In the genomic region with DNA sequence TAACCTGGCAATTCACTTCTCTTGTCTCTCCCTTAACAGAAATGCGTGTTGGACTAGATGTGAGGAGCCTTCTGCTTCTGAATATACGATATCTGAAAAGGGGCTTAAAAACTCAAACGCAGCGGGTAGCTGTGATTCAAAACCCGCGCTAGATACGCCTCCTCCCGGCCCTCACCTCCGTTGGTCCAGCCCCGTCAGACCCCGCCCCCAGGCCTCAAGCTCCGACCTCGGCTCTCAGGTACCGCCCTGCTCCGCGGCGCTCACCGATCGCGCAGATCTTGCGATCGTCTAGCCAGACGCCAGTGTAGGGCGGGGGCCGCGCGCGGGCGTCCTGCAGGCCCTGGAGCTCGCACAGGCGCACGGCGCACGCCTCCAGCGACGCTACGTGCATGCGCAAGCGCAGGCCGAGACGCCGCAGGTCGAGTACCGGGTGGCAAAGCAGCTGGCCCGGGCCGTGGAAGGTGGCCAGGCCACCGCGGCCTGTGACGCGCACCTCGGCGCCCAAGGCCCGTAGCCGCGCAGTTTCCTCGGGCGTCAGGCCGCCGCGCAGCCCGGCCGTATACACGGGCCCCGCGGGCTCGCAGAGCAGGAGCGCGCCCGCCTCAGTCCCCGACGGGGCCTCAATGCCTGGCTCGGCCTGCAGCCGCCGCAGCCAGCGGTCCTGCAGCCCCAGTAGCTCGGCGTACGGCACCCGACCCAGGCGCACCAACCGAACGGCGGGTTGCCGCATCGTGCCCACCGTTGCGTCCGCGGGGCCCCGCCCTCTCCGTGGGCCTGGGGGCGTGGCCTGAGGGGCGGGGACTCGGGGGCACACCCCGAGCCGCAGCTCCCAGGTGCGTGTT, we compare ENCODE assay signal across 1 cellular context.
TF ChIP-seq lines count a peak whose summit lies in the region.

Gene LIPT2, minus strand, starts transcription at position 751 of the 842 bp plus-strand sequence. Its CDS starts 21 bp downstream, at position 730.

TF ChIP-seq in GM12878, 131 proteins besides CTCF, POLR2A, EP300 and RAD21 (continued from another document):
- TF ChIP-seq, protein P1, sequence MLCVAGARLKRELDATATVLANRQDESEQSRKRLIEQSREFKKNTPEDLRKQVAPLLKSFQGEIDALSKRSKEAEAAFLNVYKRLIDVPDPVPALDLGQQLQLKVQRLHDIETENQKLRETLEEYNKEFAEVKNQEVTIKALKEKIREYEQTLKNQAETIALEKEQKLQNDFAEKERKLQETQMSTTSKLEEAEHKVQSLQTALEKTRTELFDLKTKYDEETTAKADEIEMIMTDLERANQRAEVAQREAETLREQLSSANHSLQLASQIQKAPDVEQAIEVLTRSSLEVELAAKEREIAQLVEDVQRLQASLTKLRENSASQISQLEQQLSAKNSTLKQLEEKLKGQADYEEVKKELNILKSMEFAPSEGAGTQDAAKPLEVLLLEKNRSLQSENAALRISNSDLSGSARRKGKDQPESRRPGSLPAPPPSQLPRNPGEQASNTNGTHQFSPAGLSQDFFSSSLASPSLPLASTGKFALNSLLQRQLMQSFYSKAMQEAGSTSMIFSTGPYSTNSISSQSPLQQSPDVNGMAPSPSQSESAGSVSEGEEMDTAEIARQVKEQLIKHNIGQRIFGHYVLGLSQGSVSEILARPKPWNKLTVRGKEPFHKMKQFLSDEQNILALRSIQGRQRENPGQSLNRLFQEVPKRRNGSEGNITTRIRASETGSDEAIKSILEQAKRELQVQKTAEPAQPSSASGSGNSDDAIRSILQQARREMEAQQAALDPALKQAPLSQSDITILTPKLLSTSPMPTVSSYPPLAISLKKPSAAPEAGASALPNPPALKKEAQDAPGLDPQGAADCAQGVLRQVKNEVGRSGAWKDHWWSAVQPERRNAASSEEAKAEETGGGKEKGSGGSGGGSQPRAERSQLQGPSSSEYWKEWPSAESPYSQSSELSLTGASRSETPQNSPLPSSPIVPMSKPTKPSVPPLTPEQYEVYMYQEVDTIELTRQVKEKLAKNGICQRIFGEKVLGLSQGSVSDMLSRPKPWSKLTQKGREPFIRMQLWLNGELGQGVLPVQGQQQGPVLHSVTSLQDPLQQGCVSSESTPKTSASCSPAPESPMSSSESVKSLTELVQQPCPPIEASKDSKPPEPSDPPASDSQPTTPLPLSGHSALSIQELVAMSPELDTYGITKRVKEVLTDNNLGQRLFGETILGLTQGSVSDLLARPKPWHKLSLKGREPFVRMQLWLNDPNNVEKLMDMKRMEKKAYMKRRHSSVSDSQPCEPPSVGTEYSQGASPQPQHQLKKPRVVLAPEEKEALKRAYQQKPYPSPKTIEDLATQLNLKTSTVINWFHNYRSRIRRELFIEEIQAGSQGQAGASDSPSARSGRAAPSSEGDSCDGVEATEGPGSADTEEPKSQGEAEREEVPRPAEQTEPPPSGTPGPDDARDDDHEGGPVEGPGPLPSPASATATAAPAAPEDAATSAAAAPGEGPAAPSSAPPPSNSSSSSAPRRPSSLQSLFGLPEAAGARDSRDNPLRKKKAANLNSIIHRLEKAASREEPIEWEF (IDR thresholded peaks at IDR 0.05; ENCODE audit: insufficient replicate concordance, low read depth, low read length), result peak; percentile 18
- TF ChIP-seq NR2F1 (conservative IDR thresholded peaks at IDR 0.05), result peak; percentile 79
- TF ChIP-seq HCFC1 (IDR thresholded peaks at IDR 0.05; ENCODE audit: low read length), result peak; percentile 46
- TF ChIP-seq, protein P2, sequence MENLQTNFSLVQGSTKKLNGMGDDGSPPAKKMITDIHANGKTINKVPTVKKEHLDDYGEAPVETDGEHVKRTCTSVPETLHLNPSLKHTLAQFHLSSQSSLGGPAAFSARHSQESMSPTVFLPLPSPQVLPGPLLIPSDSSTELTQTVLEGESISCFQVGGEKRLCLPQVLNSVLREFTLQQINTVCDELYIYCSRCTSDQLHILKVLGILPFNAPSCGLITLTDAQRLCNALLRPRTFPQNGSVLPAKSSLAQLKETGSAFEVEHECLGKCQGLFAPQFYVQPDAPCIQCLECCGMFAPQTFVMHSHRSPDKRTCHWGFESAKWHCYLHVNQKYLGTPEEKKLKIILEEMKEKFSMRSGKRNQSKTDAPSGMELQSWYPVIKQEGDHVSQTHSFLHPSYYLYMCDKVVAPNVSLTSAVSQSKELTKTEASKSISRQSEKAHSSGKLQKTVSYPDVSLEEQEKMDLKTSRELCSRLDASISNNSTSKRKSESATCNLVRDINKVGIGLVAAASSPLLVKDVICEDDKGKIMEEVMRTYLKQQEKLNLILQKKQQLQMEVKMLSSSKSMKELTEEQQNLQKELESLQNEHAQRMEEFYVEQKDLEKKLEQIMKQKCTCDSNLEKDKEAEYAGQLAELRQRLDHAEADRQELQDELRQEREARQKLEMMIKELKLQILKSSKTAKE (IDR thresholded peaks at IDR 0.05; ENCODE audit: low read depth, poor library complexity, severe bottlenecking), result no peak
- TF ChIP-seq DPF2 (IDR thresholded peaks at IDR 0.05), result peak; percentile 96
- TF ChIP-seq POU2F2 (IDR thresholded peaks at IDR 0.05; ENCODE audit: borderline replicate concordance, low read depth, low read length), result 0 out of 3 replicates have a peak, but pooled peaks have one; percentile 5
- 0 out of 2 replicates have a peak, but pooled peaks have one; percentile 61 for TF ChIP-seq STAT1 (conservative IDR thresholded peaks at IDR 0.05)
- TF ChIP-seq NBN (IDR thresholded peaks at IDR 0.05), result peak; percentile 63; the same call in 1 of the 2 replicates
- no peak for TF ChIP-seq E4F1 (IDR thresholded peaks at IDR 0.05; ENCODE audit: borderline replicate concordance, partially characterized antibody)
- no peak for TF ChIP-seq USF1 (IDR thresholded peaks at IDR 0.05; ENCODE audit: borderline replicate concordance, extremely low read length, insufficient read depth, low read depth, low read length)
- no peak for TF ChIP-seq SMC3 (IDR thresholded peaks at IDR 0.05; ENCODE audit: borderline replicate concordance, low read length)
- peak; percentile 92 for TF ChIP-seq KLF5 (IDR thresholded peaks at IDR 0.05; ENCODE audit: partially characterized antibody)
- TF ChIP-seq YY1 (IDR thresholded peaks at IDR 0.05; ENCODE audit: low read depth, low read length), result peak; percentile 50; the same call in 1 of the 2 replicates
- peak; percentile 87 for TF ChIP-seq RB1 (IDR thresholded peaks at IDR 0.05; ENCODE audit: borderline replicate concordance)
- TF ChIP-seq ATF2 (IDR thresholded peaks at IDR 0.05; ENCODE audit: low read length), result no peak
- TF ChIP-seq ZNF24 (IDR thresholded peaks at IDR 0.05), result 0 out of 2 replicates have a peak, but pooled peaks have one; percentile 31
- TF ChIP-seq NFIC (IDR thresholded peaks at IDR 0.05; ENCODE audit: low read depth, low read length), result no peak
- 0 out of 2 replicates have a peak, but pooled peaks have one; percentile 8 for TF ChIP-seq NR2C1 (IDR thresholded peaks at IDR 0.05)
- TF ChIP-seq TAF1 (IDR thresholded peaks at IDR 0.05; ENCODE audit: borderline replicate concordance, low read depth, low read length), result peak; percentile 46; the same call in 1 of the 2 replicates
- TF ChIP-seq CREM (IDR thresholded peaks at IDR 0.05; ENCODE audit: low read depth), result peak; percentile 87
- TF ChIP-seq HDGF (IDR thresholded peaks at IDR 0.05), result 0 out of 2 replicates have a peak, but pooled peaks have one; percentile 33
- TF ChIP-seq BHLHE40 (IDR thresholded peaks at IDR 0.05; ENCODE audit: borderline replicate concordance in 1 of 2, low read depth in 2 of 2, low read length in 1 of 2), result peak in 1 of 2 experiments; percentile 82; a peak in 2 of 4 replicates
- TF ChIP-seq SRF (IDR thresholded peaks at IDR 0.05; ENCODE audit: low read depth in 2 of 2, low read length in 2 of 2), result peak; percentile 71 to 92
- TF ChIP-seq CBX5 (IDR thresholded peaks at IDR 0.05; ENCODE audit: low read depth), result no peak
- TF ChIP-seq CEBPZ (IDR thresholded peaks at IDR 0.05; ENCODE audit: low read depth, low read length), result no peak
- peak; percentile 91 for TF ChIP-seq NKRF (conservative IDR thresholded peaks at IDR 0.05)
- TF ChIP-seq, protein P3, sequence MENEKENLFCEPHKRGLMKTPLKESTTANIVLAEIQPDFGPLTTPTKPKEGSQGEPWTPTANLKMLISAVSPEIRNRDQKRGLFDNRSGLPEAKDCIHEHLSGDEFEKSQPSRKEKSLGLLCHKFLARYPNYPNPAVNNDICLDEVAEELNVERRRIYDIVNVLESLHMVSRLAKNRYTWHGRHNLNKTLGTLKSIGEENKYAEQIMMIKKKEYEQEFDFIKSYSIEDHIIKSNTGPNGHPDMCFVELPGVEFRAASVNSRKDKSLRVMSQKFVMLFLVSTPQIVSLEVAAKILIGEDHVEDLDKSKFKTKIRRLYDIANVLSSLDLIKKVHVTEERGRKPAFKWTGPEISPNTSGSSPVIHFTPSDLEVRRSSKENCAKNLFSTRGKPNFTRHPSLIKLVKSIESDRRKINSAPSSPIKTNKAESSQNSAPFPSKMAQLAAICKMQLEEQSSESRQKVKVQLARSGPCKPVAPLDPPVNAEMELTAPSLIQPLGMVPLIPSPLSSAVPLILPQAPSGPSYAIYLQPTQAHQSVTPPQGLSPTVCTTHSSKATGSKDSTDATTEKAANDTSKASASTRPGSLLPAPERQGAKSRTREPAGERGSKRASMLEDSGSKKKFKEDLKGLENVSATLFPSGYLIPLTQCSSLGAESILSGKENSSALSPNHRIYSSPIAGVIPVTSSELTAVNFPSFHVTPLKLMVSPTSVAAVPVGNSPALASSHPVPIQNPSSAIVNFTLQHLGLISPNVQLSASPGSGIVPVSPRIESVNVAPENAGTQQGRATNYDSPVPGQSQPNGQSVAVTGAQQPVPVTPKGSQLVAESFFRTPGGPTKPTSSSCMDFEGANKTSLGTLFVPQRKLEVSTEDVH (IDR thresholded peaks at IDR 0.05; ENCODE audit: low read depth, partially characterized antibody), result no peak
- TF ChIP-seq SUPT20H (IDR thresholded peaks at IDR 0.05; ENCODE audit: borderline replicate concordance, control insufficient read depth, low read depth, low read length), result no peak
- TF ChIP-seq ESRRA (IDR thresholded peaks at IDR 0.05; ENCODE audit: low read length), result no peak
- peak; percentile 99 for TF ChIP-seq IKZF1 (conservative IDR thresholded peaks at IDR 0.05)
- no peak for TF ChIP-seq ETV6 (conservative IDR thresholded peaks at IDR 0.05 in 1 of 2, IDR thresholded peaks at IDR 0.05 in 1 of 2; ENCODE audit: borderline replicate concordance in 1 of 2, low read depth in 1 of 2)
